Comparison of ENCODE assay signal across 15 cellular contexts in the genomic region with DNA sequence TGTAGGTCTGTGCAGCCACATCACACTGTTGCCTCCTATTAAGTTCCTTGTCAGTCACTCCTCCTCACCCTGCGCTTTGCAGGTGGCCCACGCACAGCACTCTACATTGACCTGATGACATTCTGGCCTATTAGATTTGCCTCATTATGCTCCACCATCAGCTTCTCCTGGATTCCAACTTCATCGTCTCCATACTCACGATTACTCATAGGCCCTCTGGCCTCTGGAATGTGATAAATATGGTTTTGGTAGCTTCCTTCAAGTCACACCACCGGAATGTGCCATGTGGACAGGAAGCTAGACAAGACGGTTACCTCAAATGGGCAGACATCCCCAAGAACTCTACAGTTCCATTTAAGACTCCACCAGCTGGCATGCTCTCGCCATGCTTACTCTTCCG.
A peak's percentile ranks its signal among the peaks of the same experiment; 100 is the strongest.
DNase-seq lines count a peak whose midpoint lies in the region; ATAC-seq, FAIRE-seq and TF ChIP-seq lines count a peak whose summit lies in the region.
"Had no signal": no experiment of that assay in that cellular context is flagged by ENCODE, and none has a peak within 500 bp of the region (broad histone marks: within the 10 kb centered on the region; RNA-seq: fewer than 3 reads in every experiment).

No MANE protein-coding gene starts in this region.

- peaks cover 4% of the 10 kb centered on the region for H3K9me3 Mint-ChIP-seq in stimulated activated memory B cell treated with anti-CD40 and anti-IgM and Interleukin-4, amounts not matched to agents 10 μg/mL and 1 μg/mL and 100 μg/mL, for 72 hours

- H2AK5ac ChIP-seq in mesenchymal stem cell (ENCODE audit: low read length, severe bottlenecking) = no peak overlapping the region

- peak overlapping the region in 1 of 2 experiments; percentile 63 for H3K18ac ChIP-seq in mesenchymal stem cell (ENCODE audit: low read depth in 1 of 2, low read length in 2 of 2)

- H3K27me3 Mint-ChIP-seq in stimulated activated memory B cell treated with anti-CD40 and anti-IgM and Interleukin-4, amounts not matched to agents 10 μg/mL and 1 μg/mL and 100 μg/mL, for 72 hours = no peaks in the 10 kb centered on the region
- H3K27me3 Mint-ChIP-seq: activated T-cell treated with anti-CD3 and anti-CD28 coated beads, Interleukin-2, amount 50 U/mL, for 24 hours had no signal

- no peak overlapping the region for H3K4me2 ChIP-seq in mesenchymal stem cell (ENCODE audit: low read length, poor library complexity, severe bottlenecking)

- ATAC-seq in HG03108 (IDR thresholded peaks at IDR 0.05; ENCODE audit: unreplicated experiment) = no peak
- ATAC-seq in left colon = no peak
- ATAC-seq in stimulated activated memory B cell treated with anti-CD40 and anti-IgM and Interleukin-4, amounts not matched to agents 10 μg/mL and 1 μg/mL and 100 μg/mL, for 72 hours = no peak

- no peak overlapping the region for H4K91ac ChIP-seq in mesenchymal stem cell (ENCODE audit: low read length)

- H2BK120ac ChIP-seq in mesenchymal stem cell (ENCODE audit: low read depth, low read length) = no peak overlapping the region

- H3K9me3 ChIP-seq in mesenchymal stem cell (ENCODE audit: control insufficient read depth, low read length) = no peaks in the 10 kb centered on the region
- H3K9me3 ChIP-seq: BE2C, uterus had no signal

- H2BK5ac ChIP-seq in mesenchymal stem cell (ENCODE audit: low read depth, low read length, poor library complexity, severe bottlenecking) = no peak overlapping the region

- no peak overlapping the region for H4K8ac ChIP-seq in mesenchymal stem cell (ENCODE audit: low read length)

- H3K27ac ChIP-seq in mesenchymal stem cell (ENCODE audit: low read length, poor library complexity, severe bottlenecking) = peak overlapping the region; percentile 22
- H3K27ac ChIP-seq: uterus had no signal

- H3K4me3 Mint-ChIP-seq in stimulated activated memory B cell treated with anti-CD40 and anti-IgM and Interleukin-4, amounts not matched to agents 10 μg/mL and 1 μg/mL and 100 μg/mL, for 72 hours = no peak overlapping the region
- H3K4me3 Mint-ChIP-seq: activated T-cell treated with anti-CD3 and anti-CD28 coated beads, Interleukin-2, amount 50 U/mL, for 24 hours had no signal

- TF ChIP-seq CTCF in AG09319 (IDR thresholded peaks at IDR 0.05; ENCODE audit: low read depth, low read length) (no peak), bronchial epithelial cell (IDR thresholded peaks at IDR 0.05; ENCODE audit: insufficient read depth, low read length, severe bottlenecking) (no peak)

- H2AFZ ChIP-seq in mesenchymal stem cell (ENCODE audit: low read depth, low read length) = no peak overlapping the region

- H3K36me3 ChIP-seq in bronchial epithelial cell (ENCODE audit: control insufficient read depth, insufficient read depth, low read length) (no peaks in the 10 kb centered on the region), mesenchymal stem cell (ENCODE audit: control insufficient read depth in 1 of 2, insufficient read depth in 2 of 2, low read depth in 1 of 2, low read length in 2 of 2) (peaks cover 0 to 1% of the 10 kb centered on the region in 2 experiments)
- H3K36me3 ChIP-seq: BE2C, uterus had no signal

- no peak overlapping the region for H3K23ac ChIP-seq in mesenchymal stem cell (ENCODE audit: low read length in 2 of 2)

- no peak overlapping the region for H3K4ac ChIP-seq in mesenchymal stem cell (ENCODE audit: low read depth in 1 of 2, low read length in 2 of 2)

- H3K79me1 ChIP-seq in mesenchymal stem cell (replicated peaks; ENCODE audit: low read length, poor library complexity, severe bottlenecking) = no peaks in the 10 kb centered on the region

- H2BK15ac ChIP-seq in mesenchymal stem cell (ENCODE audit: low read depth, poor library complexity, severe bottlenecking) = no peak overlapping the region

- no peak for FAIRE-seq in bronchial epithelial cell (lab: Jason Lieb, UNC)

- WGBS in mesenchymal stem cell = 51% methylated on average over 6 of the region's 8 CpGs

- no peak overlapping the region for H3K9ac ChIP-seq in mesenchymal stem cell (ENCODE audit: low read length)

- H3K4me1 ChIP-seq in mesenchymal stem cell (ENCODE audit: control insufficient read depth, insufficient read depth, low read depth, low read length) = peaks cover 16% of the 10 kb centered on the region

- H2BK12ac ChIP-seq in mesenchymal stem cell (ENCODE audit: low read length in 2 of 2) = peak overlapping the region in 1 of 2 experiments; percentile 67

- intact Hi-C loops in left colon (cut with DNase I, micrococcal nuclease) = no loop called here

- no peak overlapping the region for H3K27ac Mint-ChIP-seq in stimulated activated memory B cell treated with anti-CD40 and anti-IgM and Interleukin-4, amounts not matched to agents 10 μg/mL and 1 μg/mL and 100 μg/mL, for 72 hours
- H3K27ac Mint-ChIP-seq: activated T-cell treated with anti-CD3 and anti-CD28 coated beads, Interleukin-2, amount 50 U/mL, for 24 hours had no signal

- peaks cover 17% of the 10 kb centered on the region for H3K36me3 Mint-ChIP-seq in stimulated activated memory B cell treated with anti-CD40 and anti-IgM and Interleukin-4, amounts not matched to agents 10 μg/mL and 1 μg/mL and 100 μg/mL, for 72 hours

- H3K27me3 ChIP-seq in bronchial epithelial cell (ENCODE audit: control insufficient read depth, insufficient read depth, low read length) (no peaks in the 10 kb centered on the region), mesenchymal stem cell (ENCODE audit: control insufficient read depth in 1 of 2, insufficient read depth in 1 of 2, low read length in 2 of 2) (no peaks in the 10 kb centered on the region)
- H3K27me3 ChIP-seq: BE2C, uterus had no signal

- H3K4me1 Mint-ChIP-seq in stimulated activated memory B cell treated with anti-CD40 and anti-IgM and Interleukin-4, amounts not matched to agents 10 μg/mL and 1 μg/mL and 100 μg/mL, for 72 hours = no peaks in the 10 kb centered on the region

- no peak overlapping the region for H3K14ac ChIP-seq in mesenchymal stem cell (ENCODE audit: low read length in 2 of 2)

- H3K4me3 ChIP-seq in bronchial epithelial cell (ENCODE audit: low read depth, low read length) = no peak overlapping the region
- H3K4me3 ChIP-seq in mesenchymal stem cell (ENCODE audit: insufficient read depth in 1 of 2, low read depth in 1 of 2, low read length in 2 of 2) = no peak overlapping the region
- H3K4me3 ChIP-seq: uterus had no signal

- DNase-seq in AG09319 (ENCODE audit: extremely low read depth, low read depth) (peak; percentile 8), LHCN-M2 (ENCODE audit: low read depth) (peak; percentile 93), bronchial epithelial cell (ENCODE audit: low read depth) (peak; percentile 38), mesenchymal stem cell (peak; percentile 74), left colon (no peak), HuH-7.5 (ENCODE audit: low spot score) (no peak)
- DNase-seq: activated T-cell treated with anti-CD3 and anti-CD28 coated beads, Interleukin-2, amount 50 U/mL, for 24 hours; BE2C; NCI-H2081; NK-92 treated with Interleukin-12 subunit alpha and Interleukin-12 subunit beta, amount 100 ng/mL, for 24 hours; posterior cingulate gyrus; stimulated activated CD4-positive, alpha-beta T cell treated with anti-CD3 and anti-CD28 coated beads, Interleukin-1b, Interleukin-23, amount 100 ng/mL, for 48 hours; uterus had no signal

Comparison
In these comparisons a context has a peak if more than half of its experiments do, and no peak if none do; other contexts are left out.
1. DNase-seq: peak in AG09319 (single experiment), LHCN-M2 (single experiment), bronchial epithelial cell (single experiment) and mesenchymal stem cell (single experiment); none in left colon (0 of 2) and HuH-7.5 (single experiment).